ENCODE assay signal across 1 cellular context in the genomic region with DNA sequence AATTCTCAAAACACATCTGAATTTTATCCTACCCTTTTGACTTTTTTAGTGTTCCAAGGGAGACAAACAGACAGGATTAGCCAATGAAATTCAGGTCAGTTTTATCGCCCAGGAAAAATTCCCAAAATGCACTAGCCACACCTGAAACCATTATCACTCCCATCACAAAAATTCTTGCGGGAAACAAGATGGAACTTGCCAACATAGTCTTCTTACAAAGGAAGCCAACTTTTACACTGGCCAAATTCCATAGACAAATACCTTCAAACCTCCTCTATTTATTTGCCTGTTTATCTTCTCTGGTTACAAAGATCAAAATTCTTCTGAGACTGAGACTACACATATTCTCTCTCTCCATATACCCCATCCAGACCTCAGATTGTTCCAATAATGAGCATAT.
TF ChIP-seq lines count a peak whose summit lies in the region.

No MANE protein-coding gene starts in this region.

TF ChIP-seq in HepG2, 621 proteins besides CTCF, POLR2A, EP300 and RAD21:
- no peak for TF ChIP-seq ZNF782 (CRISPR knock-in tag; IDR thresholded peaks at IDR 0.05; ENCODE audit: borderline replicate concordance)
- TF ChIP-seq, protein P1, sequence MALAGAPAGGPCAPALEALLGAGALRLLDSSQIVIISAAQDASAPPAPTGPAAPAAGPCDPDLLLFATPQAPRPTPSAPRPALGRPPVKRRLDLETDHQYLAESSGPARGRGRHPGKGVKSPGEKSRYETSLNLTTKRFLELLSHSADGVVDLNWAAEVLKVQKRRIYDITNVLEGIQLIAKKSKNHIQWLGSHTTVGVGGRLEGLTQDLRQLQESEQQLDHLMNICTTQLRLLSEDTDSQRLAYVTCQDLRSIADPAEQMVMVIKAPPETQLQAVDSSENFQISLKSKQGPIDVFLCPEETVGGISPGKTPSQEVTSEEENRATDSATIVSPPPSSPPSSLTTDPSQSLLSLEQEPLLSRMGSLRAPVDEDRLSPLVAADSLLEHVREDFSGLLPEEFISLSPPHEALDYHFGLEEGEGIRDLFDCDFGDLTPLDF (CRISPR knock-in tag; IDR thresholded peaks at IDR 0.05), result no peak
- TF ChIP-seq, protein P2, sequence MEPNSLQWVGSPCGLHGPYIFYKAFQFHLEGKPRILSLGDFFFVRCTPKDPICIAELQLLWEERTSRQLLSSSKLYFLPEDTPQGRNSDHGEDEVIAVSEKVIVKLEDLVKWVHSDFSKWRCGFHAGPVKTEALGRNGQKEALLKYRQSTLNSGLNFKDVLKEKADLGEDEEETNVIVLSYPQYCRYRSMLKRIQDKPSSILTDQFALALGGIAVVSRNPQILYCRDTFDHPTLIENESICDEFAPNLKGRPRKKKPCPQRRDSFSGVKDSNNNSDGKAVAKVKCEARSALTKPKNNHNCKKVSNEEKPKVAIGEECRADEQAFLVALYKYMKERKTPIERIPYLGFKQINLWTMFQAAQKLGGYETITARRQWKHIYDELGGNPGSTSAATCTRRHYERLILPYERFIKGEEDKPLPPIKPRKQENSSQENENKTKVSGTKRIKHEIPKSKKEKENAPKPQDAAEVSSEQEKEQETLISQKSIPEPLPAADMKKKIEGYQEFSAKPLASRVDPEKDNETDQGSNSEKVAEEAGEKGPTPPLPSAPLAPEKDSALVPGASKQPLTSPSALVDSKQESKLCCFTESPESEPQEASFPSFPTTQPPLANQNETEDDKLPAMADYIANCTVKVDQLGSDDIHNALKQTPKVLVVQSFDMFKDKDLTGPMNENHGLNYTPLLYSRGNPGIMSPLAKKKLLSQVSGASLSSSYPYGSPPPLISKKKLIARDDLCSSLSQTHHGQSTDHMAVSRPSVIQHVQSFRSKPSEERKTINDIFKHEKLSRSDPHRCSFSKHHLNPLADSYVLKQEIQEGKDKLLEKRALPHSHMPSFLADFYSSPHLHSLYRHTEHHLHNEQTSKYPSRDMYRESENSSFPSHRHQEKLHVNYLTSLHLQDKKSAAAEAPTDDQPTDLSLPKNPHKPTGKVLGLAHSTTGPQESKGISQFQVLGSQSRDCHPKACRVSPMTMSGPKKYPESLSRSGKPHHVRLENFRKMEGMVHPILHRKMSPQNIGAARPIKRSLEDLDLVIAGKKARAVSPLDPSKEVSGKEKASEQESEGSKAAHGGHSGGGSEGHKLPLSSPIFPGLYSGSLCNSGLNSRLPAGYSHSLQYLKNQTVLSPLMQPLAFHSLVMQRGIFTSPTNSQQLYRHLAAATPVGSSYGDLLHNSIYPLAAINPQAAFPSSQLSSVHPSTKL (CRISPR knock-in tag; IDR thresholded peaks at IDR 0.05), result no peak
- TF ChIP-seq, protein P3, sequence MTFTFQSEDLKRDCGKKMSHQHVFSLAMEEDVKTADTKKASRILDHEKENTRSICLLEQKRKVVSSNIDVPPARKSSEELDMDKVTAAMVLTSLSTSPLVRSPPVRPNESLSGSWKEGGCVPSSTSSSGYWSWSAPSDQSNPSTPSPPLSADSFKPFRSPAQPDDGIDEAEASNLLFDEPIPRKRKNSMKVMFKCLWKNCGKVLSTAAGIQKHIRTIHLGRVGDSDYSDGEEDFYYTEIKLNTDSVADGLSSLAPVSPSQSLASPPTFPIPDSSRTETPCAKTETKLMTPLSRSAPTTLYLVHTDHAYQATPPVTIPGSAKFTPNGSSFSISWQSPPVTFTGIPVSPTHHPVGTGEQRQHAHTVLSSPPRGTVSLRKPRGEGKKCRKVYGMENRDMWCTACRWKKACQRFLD (CRISPR knock-in tag; IDR thresholded peaks at IDR 0.05; ENCODE audit: borderline replicate concordance), result no peak
- no peak for TF ChIP-seq ZNF761 (CRISPR knock-in tag; conservative IDR thresholded peaks at IDR 0.05)
- no peak for TF ChIP-seq RARA (CRISPR knock-in tag; IDR thresholded peaks at IDR 0.05)
- no peak for TF ChIP-seq ZNF430 (CRISPR knock-in tag; IDR thresholded peaks at IDR 0.05)
- TF ChIP-seq MAFK (conservative IDR thresholded peaks at IDR 0.05 in 1 of 2, IDR thresholded peaks at IDR 0.05 in 1 of 2; ENCODE audit: low read length in 2 of 2), result no peak
- no peak for TF ChIP-seq ATF7 (IDR thresholded peaks at IDR 0.05)
- TF ChIP-seq ATF7 (CRISPR knock-in tag; IDR thresholded peaks at IDR 0.05), result no peak
- TF ChIP-seq ZNF703 (CRISPR knock-in tag; IDR thresholded peaks at IDR 0.05; ENCODE audit: borderline replicate concordance), result no peak
- no peak for TF ChIP-seq CC2D1A (CRISPR knock-in tag; IDR thresholded peaks at IDR 0.05)
- no peak for TF ChIP-seq SNAI1 (CRISPR knock-in tag; IDR thresholded peaks at IDR 0.05; ENCODE audit: borderline replicate concordance)
- TF ChIP-seq, protein P4, sequence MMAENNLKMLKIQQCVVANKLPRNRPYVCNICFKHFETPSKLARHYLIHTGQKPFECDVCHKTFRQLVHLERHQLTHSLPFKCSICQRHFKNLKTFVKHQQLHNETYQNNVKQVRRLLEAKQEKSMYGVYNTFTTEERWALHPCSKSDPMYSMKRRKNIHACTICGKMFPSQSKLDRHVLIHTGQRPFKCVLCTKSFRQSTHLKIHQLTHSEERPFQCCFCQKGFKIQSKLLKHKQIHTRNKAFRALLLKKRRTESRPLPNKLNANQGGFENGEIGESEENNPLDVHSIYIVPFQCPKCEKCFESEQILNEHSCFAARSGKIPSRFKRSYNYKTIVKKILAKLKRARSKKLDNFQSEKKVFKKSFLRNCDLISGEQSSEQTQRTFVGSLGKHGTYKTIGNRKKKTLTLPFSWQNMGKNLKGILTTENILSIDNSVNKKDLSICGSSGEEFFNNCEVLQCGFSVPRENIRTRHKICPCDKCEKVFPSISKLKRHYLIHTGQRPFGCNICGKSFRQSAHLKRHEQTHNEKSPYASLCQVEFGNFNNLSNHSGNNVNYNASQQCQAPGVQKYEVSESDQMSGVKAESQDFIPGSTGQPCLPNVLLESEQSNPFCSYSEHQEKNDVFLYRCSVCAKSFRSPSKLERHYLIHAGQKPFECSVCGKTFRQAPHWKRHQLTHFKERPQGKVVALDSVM (CRISPR knock-in tag; IDR thresholded peaks at IDR 0.05), result no peak
- TF ChIP-seq SETDB1 (CRISPR knock-in tag; IDR thresholded peaks at IDR 0.05; ENCODE audit: borderline replicate concordance), result no peak
- no peak for TF ChIP-seq XRCC5 (optimal IDR thresholded peaks at IDR 0.05; ENCODE audit: low read length)
- TF ChIP-seq MBD4 (IDR thresholded peaks at IDR 0.05; ENCODE audit: borderline replicate concordance, low read length), result no peak
- TF ChIP-seq, protein P5, sequence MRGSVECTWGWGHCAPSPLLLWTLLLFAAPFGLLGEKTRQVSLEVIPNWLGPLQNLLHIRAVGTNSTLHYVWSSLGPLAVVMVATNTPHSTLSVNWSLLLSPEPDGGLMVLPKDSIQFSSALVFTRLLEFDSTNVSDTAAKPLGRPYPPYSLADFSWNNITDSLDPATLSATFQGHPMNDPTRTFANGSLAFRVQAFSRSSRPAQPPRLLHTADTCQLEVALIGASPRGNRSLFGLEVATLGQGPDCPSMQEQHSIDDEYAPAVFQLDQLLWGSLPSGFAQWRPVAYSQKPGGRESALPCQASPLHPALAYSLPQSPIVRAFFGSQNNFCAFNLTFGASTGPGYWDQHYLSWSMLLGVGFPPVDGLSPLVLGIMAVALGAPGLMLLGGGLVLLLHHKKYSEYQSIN (CRISPR knock-in tag; IDR thresholded peaks at IDR 0.05; ENCODE audit: borderline replicate concordance), result no peak
- TF ChIP-seq, protein P6, sequence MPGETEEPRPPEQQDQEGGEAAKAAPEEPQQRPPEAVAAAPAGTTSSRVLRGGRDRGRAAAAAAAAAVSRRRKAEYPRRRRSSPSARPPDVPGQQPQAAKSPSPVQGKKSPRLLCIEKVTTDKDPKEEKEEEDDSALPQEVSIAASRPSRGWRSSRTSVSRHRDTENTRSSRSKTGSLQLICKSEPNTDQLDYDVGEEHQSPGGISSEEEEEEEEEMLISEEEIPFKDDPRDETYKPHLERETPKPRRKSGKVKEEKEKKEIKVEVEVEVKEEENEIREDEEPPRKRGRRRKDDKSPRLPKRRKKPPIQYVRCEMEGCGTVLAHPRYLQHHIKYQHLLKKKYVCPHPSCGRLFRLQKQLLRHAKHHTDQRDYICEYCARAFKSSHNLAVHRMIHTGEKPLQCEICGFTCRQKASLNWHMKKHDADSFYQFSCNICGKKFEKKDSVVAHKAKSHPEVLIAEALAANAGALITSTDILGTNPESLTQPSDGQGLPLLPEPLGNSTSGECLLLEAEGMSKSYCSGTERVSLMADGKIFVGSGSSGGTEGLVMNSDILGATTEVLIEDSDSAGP (CRISPR knock-in tag; IDR thresholded peaks at IDR 0.05; ENCODE audit: borderline replicate concordance), result no peak
- TF ChIP-seq SP140L (CRISPR knock-in tag; IDR thresholded peaks at IDR 0.05; ENCODE audit: borderline replicate concordance), result no peak
